ENCODE assay signal across 1 cellular context in genomic region chr18:37524139-37524538, GRCh38.
TF ChIP-seq lines count a peak whose summit lies in the region.

No MANE protein-coding gene starts in this region.

TF ChIP-seq in A549, 52 proteins besides CTCF, POLR2A, EP300 and RAD21:
- TF ChIP-seq CBX2 (IDR thresholded peaks at IDR 0.05; ENCODE audit: borderline replicate concordance, low read depth): no peak
- TF ChIP-seq FOXS1 (CRISPR knock-in tag; IDR thresholded peaks at IDR 0.05): no peak
- no peak for TF ChIP-seq ATOH8 (CRISPR knock-in tag; IDR thresholded peaks at IDR 0.05; ENCODE audit: low read depth)
- no peak for TF ChIP-seq EHMT2 (IDR thresholded peaks at IDR 0.05; ENCODE audit: low read depth)
- no peak for TF ChIP-seq TFCP2L1 (CRISPR knock-in tag; IDR thresholded peaks at IDR 0.05)
- no peak for TF ChIP-seq FOSL2 (IDR thresholded peaks at IDR 0.05)
- TF ChIP-seq FOSL2 (CRISPR knock-in tag; IDR thresholded peaks at IDR 0.05): no peak
- TF ChIP-seq E2F6 (IDR thresholded peaks at IDR 0.05; ENCODE audit: borderline replicate concordance, low read depth): no peak
- TF ChIP-seq MAZ (IDR thresholded peaks at IDR 0.05; ENCODE audit: borderline replicate concordance, low read depth, low read length): no peak
- no peak for TF ChIP-seq BCL3 (IDR thresholded peaks at IDR 0.05)
- TF ChIP-seq RFX5 (IDR thresholded peaks at IDR 0.05): no peak
- TF ChIP-seq ZNF302 (CRISPR knock-in tag; IDR thresholded peaks at IDR 0.05): no peak
- TF ChIP-seq POLR2AphosphoS2 (conservative IDR thresholded peaks at IDR 0.05; ENCODE audit: low read length): no peak
- no peak for TF ChIP-seq NR3C1 (IDR thresholded peaks at IDR 0.05)
